Comparison of ENCODE assay signal across 10 cellular contexts in the genomic region with DNA sequence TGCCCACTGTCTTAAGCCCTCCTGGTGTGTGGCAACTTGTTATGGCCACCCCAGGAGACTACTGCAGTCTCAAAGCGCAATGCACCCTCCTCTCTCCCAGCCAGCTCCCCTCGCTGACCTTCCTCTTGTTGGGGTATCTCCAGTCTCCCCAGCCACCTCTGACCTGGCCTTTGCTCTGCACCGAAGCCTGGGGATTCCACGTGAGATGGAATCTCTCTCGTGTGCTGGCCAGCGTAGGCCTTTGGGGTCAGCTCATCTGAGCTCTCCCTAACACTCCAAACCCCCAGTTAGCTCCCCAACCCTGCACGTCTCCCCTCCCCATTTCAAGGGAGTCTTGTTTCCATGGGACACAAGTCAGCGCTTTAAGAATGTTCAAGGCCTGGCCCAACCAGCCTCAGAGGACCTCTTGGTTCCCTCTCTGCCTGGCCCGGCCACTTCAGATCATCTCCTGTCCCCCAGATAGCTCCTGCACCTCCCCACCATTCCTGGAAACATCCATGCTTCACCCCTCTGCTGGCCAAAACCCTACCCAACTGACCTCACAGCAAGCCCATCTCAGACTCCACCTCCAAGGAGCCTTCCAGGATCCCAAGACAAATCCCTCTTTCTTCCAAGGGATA. TPM values are rescaled to one million over a fixed set of nuclear protein-coding genes. Genes with fewer than 3 reads are reported as not detected.
DNase-seq lines count a peak whose midpoint lies in the region; ATAC-seq and TF ChIP-seq lines count a peak whose summit lies in the region.
"Had no signal": no experiment of that assay in that cellular context is flagged by ENCODE, and none has a peak within 500 bp of the region (broad histone marks: within the 10 kb centered on the region; RNA-seq: fewer than 3 reads in every experiment).

No MANE protein-coding gene starts in this region.

- no peak for TF ChIP-seq POLR2A in transverse colon (IDR thresholded peaks at IDR 0.05)

- no peaks in the 10 kb centered on the region for H3K27me3 Mint-ChIP-seq in naive B cell

- no peak for TF ChIP-seq CTCF in choroid plexus epithelial cell (conservative IDR thresholded peaks at IDR 0.05; ENCODE audit: low read depth, low read length)
- TF ChIP-seq CTCF in transverse colon (IDR thresholded peaks at IDR 0.05): no peak

- H3K4me3 ChIP-seq in choroid plexus epithelial cell (ENCODE audit: low read depth, low read length) (no peak overlapping the region), transverse colon (no peak overlapping the region)

- POLR2A ChIA-PET in HEK293T (lab: Yijun Ruan, JAX): interaction anchor here (1.2 kb wide), 1 partner anchor 11 kb away, joined by 3 read pairs; a partner anchor contains a TSS

- CTCF ChIA-PET in HEK293T (lab: Yijun Ruan, JAX): no interaction called here

- H3K9me3 Mint-ChIP-seq in naive B cell: no peaks in the 10 kb centered on the region

- DNase-seq in cardiac septum (ENCODE audit: low spot score) (peak; percentile 59), left ventricle myocardium superior (no peak), choroid plexus epithelial cell (ENCODE audit: low read depth) (peak; percentile 21), naive B cell (no peak), transverse colon (no peak), HEK293T (ENCODE audit: extremely low spot score) (no peak), NCI-H2107 treated with DMSO at 0.1 percent for 48 hours (lab: John Stamatoyannopoulos, UW; ENCODE audit: unreplicated experiment) (no peak)
- DNase-seq: COR-L47, NCI-H1092 treated with DMSO at 0.1 percent for 48 hours had no signal

- intact Hi-C loops in cardiac septum (cut with DNase I): no loop called here
- intact Hi-C loops in left ventricle myocardium superior (cut with micrococcal nuclease): no loop called here
- intact Hi-C loops in transverse colon (cut with DNase I; ENCODE audit: low total_unique reads): no loop called here

- in situ Hi-C loops in transverse colon (cut with MboI; ENCODE audit: low pct_ligation_motif_present in 1 of 4, low pct_unique_long_range_greater_than_20kb in 1 of 4, low sequenced_read_pairs in 3 of 4): no loop called here

- ATAC-seq in left ventricle myocardium superior (no peak), naive B cell (ENCODE audit: low read depth in 2 of 2) (no peak)
- no peak for ATAC-seq in activated CD4-positive, CD25-positive, alpha-beta regulatory T cell treated with anti-CD3 and anti-CD28 coated beads, Interleukin-2, amount 50 U/mL, for 24 hours

- no peaks in the 10 kb centered on the region for H3K27me3 ChIP-seq in transverse colon

- no peaks in the 10 kb centered on the region for H3K36me3 ChIP-seq in transverse colon

- WGBS in transverse colon (ENCODE audit: low coverage in 1 of 2), 2 donors: 96 to 100% methylated on average over 1 to 9 of the region's 9 CpGs

- no peak for TF ChIP-seq EP300 in transverse colon (IDR thresholded peaks at IDR 0.05; ENCODE audit: low read depth)

- H3K9me3 ChIP-seq in transverse colon: no peaks in the 10 kb centered on the region

- H3K4me1 Mint-ChIP-seq in naive B cell: peaks cover 86 to 100% (median 89%) of the 10 kb centered on the region in 3 donors

- H3K4me3 Mint-ChIP-seq in naive B cell: peak overlapping the region in 6 of 8 donors; percentile 36 to 82 (median 74)

- H3K36me3 Mint-ChIP-seq in naive B cell: no peaks in the 10 kb centered on the region

- H3K27ac Mint-ChIP-seq in naive B cell: peak overlapping the region; percentile 26 to 91 (median 78)

- peaks cover 58 to 99% (median 72%) of the 10 kb centered on the region in 4 donors for H3K4me1 ChIP-seq in transverse colon

- H3K27ac ChIP-seq in transverse colon: peak overlapping the region; percentile 53 to 90 (median 82)

TF ChIP-seq in HEK293T, 16 proteins besides CTCF, POLR2A, EP300 and RAD21:
- TF ChIP-seq HDGF (IDR thresholded peaks at IDR 0.05; ENCODE audit: borderline replicate concordance) (no peak), FOXA1 (IDR thresholded peaks at IDR 0.05) (no peak), SUZ12 (IDR thresholded peaks at IDR 0.05) (no peak), BHLHE40 (IDR thresholded peaks at IDR 0.05; ENCODE audit: borderline replicate concordance) (no peak), ELF4 (IDR thresholded peaks at IDR 0.05) (no peak), CTBP1 (IDR thresholded peaks at IDR 0.05; ENCODE audit: borderline replicate concordance) (no peak), FOXK2 (IDR thresholded peaks at IDR 0.05) (no peak), FOXM1 (IDR thresholded peaks at IDR 0.05; ENCODE audit: borderline replicate concordance) (no peak), NFRKB (IDR thresholded peaks at IDR 0.05) (no peak), TARDBP (IDR thresholded peaks at IDR 0.05) (no peak), SP1 (IDR thresholded peaks at IDR 0.05) (no peak), L3MBTL2 (conservative IDR thresholded peaks at IDR 0.05) (no peak), LEF1 (IDR thresholded peaks at IDR 0.05; ENCODE audit: borderline replicate concordance) (no peak), ARNT (IDR thresholded peaks at IDR 0.05) (no peak), ZNF384 (IDR thresholded peaks at IDR 0.05) (no peak)
- TF ChIP-seq, protein P1, sequence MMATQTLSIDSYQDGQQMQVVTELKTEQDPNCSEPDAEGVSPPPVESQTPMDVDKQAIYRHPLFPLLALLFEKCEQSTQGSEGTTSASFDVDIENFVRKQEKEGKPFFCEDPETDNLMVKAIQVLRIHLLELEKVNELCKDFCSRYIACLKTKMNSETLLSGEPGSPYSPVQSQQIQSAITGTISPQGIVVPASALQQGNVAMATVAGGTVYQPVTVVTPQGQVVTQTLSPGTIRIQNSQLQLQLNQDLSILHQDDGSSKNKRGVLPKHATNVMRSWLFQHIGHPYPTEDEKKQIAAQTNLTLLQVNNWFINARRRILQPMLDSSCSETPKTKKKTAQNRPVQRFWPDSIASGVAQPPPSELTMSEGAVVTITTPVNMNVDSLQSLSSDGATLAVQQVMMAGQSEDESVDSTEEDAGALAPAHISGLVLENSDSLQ (IDR thresholded peaks at IDR 0.05): no peak

RNA-seq across cellular contexts. Expression of a gene that starts 11.2 kb away (rescaled TPM):
- 25.4 TPM for total RNA-seq in cardiac septum
- 27.6 TPM for total RNA-seq in left ventricle myocardium superior
- 10 to 100 TPM; 16.5 to 34.4 (median 19.6) TPM for polyA plus RNA-seq in naive B cell (ENCODE audit: low read depth in 6 of 6)
- 10 to 100 TPM in 1 of 4 donors, 1 to 10 TPM in 3; 1.8 to 25.1 (median 6.6) TPM for total RNA-seq in transverse colon

RNA-seq across cellular contexts. Expression of a gene that starts 26.5 kb away (rescaled TPM):
- 2.7 TPM for total RNA-seq in cardiac septum
- 1.2 TPM for total RNA-seq in left ventricle myocardium superior
- not detected for polyA plus RNA-seq in naive B cell (ENCODE audit: low read depth in 6 of 6)
- total RNA-seq in transverse colon: under 1 TPM in 2 of 4 donors, not detected in 2; 0.16 to 0.27 TPM

RNA-seq across cellular contexts. Expression of a gene that starts 58.1 kb away (rescaled TPM):
- total RNA-seq in cardiac septum: 0.67 TPM
- total RNA-seq in left ventricle myocardium superior: 1.1 TPM
- polyA plus RNA-seq in naive B cell (ENCODE audit: low read depth in 6 of 6): under 1 TPM in 5 of 6 donors, not detected in 1; 0.21 to 0.78 (median 0.49) TPM
- total RNA-seq in transverse colon: 10 to 100 TPM in 2 of 4 donors, 1 to 10 TPM in 2; 1.9 to 17.1 (median 10.6) TPM

Comparison
In these comparisons a context has a peak if more than half of its experiments do, and no peak if none do; other contexts are left out.
1. DNase-seq: peak in cardiac septum (single experiment) and choroid plexus epithelial cell (single experiment); none in left ventricle myocardium superior (single experiment), naive B cell (single experiment), transverse colon (single experiment), HEK293T (single experiment) and NCI-H2107 treated with DMSO at 0.1 percent for 48 hours (single experiment).